9 cellular contexts compared by ENCODE assay signal in the genomic region with DNA sequence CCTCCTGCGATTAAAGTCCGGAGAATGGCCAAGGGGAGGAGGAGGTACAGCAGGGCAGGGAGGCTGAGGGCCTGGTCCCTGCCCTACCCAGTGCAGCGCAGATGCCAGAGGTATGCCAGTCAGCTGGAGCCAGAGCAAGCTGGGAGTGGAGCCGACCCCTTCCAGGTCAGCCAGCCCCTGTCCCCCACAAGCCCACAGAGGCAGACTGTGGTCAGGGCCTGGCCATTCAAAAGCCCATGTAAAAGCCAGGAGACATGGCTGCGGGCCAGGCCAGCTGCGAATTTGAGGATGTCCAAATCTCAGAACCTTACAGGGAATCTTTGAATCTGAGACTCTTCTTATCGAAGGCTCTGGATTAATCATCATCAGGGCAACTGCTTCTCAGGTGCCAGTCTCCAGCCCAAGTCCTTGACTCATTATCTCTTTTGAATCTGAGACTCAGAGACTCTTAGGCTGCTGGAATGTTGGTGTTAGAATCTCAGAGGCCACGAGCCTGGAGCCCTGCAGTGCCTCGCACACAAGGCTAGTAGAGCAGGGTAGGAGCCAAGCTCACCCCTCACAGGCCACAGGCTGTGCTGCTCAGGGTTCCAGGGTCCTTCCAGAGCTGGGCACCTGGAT. TPM values are rescaled to one million over a fixed set of nuclear protein-coding genes. Genes with fewer than 3 reads are reported as not detected.
DNase-seq lines count a peak whose midpoint lies in the region; ATAC-seq and TF ChIP-seq lines count a peak whose summit lies in the region.
"Had no signal": no experiment of that assay in that cellular context is flagged by ENCODE, and none has a peak within 500 bp of the region (broad histone marks: within the 10 kb centered on the region; RNA-seq: fewer than 3 reads in every experiment).

No MANE protein-coding gene starts in this region.

- peak overlapping the region; percentile 38 for H3K27ac ChIP-seq in endodermal cell (ENCODE audit: low read depth, low read length)
- peak overlapping the region; percentile 54 for H3K27ac ChIP-seq in vagina

- no peaks in the 10 kb centered on the region for H3K4me1 ChIP-seq in endodermal cell (ENCODE audit: control insufficient read depth, insufficient read depth, low read length)
- peaks cover 22% of the 10 kb centered on the region for H3K4me1 ChIP-seq in mononuclear cell (ENCODE audit: insufficient read depth, low read length)
- H3K4me1 ChIP-seq in vagina = peaks cover 40% of the 10 kb centered on the region

- WGBS in endodermal cell (ENCODE audit: insufficient coverage in 1 of 2, insufficient read length in 1 of 2), 2 experiments = 83 to 100% methylated on average over 1 to 7 of the region's 9 CpGs

- no peaks in the 10 kb centered on the region for H3K36me3 ChIP-seq in endodermal cell (ENCODE audit: control insufficient read depth, insufficient read depth, low read length)
- no peaks in the 10 kb centered on the region for H3K36me3 ChIP-seq in vagina

- H3K4me3 ChIP-seq in endodermal cell (ENCODE audit: low read length) (peak overlapping the region; percentile 71), mononuclear cell (ENCODE audit: low read length) (peak overlapping the region; percentile 22), vagina (peak overlapping the region; percentile 34 to 46)

- H3K9me3 Mint-ChIP-seq in endodermal cell = peaks cover 56% of the 10 kb centered on the region
- no peaks in the 10 kb centered on the region for H3K9me3 Mint-ChIP-seq in activated T-helper 2 cell treated with anti-CD3 and anti-CD28 coated beads, Interferon-gamma antibody, Interleukin-2, Interleukin-4, amounts not matched to agents 10 μg/mL and 5 μg/mL and 100 μg/mL, durations not matched to agents 14 hours and 24 hours and 36 hours
- no peaks in the 10 kb centered on the region for H3K9me3 Mint-ChIP-seq in activated T-cell treated with anti-CD3 and anti-CD28 coated beads, Interleukin-2, amount 50 U/mL, for 72 hours

- peak overlapping the region; percentile 47 for H3K9ac ChIP-seq in endodermal cell (ENCODE audit: extremely low read depth, low read length, poor library complexity, severe bottlenecking)

- peak; percentile 15 for DNase-seq in NCI-H2196 (lab: John Stamatoyannopoulos, UW; ENCODE audit: unreplicated experiment)
- no peak for DNase-seq in NCI-H2196 treated with DMSO at 0.1 percent for 48 hours (lab: John Stamatoyannopoulos, UW; ENCODE audit: unreplicated experiment)
- DNase-seq in endodermal cell = peak; percentile 65
- DNase-seq in vagina (ENCODE audit: extremely low spot score in 2 of 2) = no peak
- DNase-seq in activated T-helper 2 cell treated with anti-CD3 and anti-CD28 coated beads, Interferon-gamma antibody, Interleukin-2, Interleukin-4, amounts not matched to agents 10 μg/mL and 5 μg/mL and 100 μg/mL, durations not matched to agents 14 hours and 24 hours and 36 hours (ENCODE audit: low spot score) = no peak
- DNase-seq in activated T-cell treated with anti-CD3 and anti-CD28 coated beads, Interleukin-2, amount 50 U/mL, for 72 hours = no peak
- no peak for DNase-seq in NCI-H82 treated with DMSO at 0.1 percent for 48 hours (lab: John Stamatoyannopoulos, UW; ENCODE audit: unreplicated experiment)
- DNase-seq: stimulated activated CD4-positive, alpha-beta T cell treated with anti-CD3 and anti-CD28 coated beads, Interleukin-15, amount 100 ng/mL, for 24 hours had no signal

- intact Hi-C loops in vagina (cut with DNase I) = no loop called here
- intact Hi-C loops in activated T-helper 2 cell treated with anti-CD3 and anti-CD28 coated beads, Interferon-gamma antibody, Interleukin-2, Interleukin-4, amounts not matched to agents 10 μg/mL and 5 μg/mL and 100 μg/mL, durations not matched to agents 14 hours and 24 hours and 36 hours (cut with micrococcal nuclease) = no loop called here

- TF ChIP-seq POLR2A in vagina (IDR thresholded peaks at IDR 0.05) = no peak

- no peaks in the 10 kb centered on the region for H3K27me3 ChIP-seq in endodermal cell (ENCODE audit: control insufficient read depth, insufficient read depth, low read length, poor library complexity, severe bottlenecking)
- H3K27me3 ChIP-seq in mononuclear cell (ENCODE audit: insufficient read depth, low read length) = no peaks in the 10 kb centered on the region
- no peaks in the 10 kb centered on the region for H3K27me3 ChIP-seq in vagina

- peaks cover 7% of the 10 kb centered on the region for H3K4me1 Mint-ChIP-seq in endodermal cell
- peaks cover 3% of the 10 kb centered on the region for H3K4me1 Mint-ChIP-seq in activated T-helper 2 cell treated with anti-CD3 and anti-CD28 coated beads, Interferon-gamma antibody, Interleukin-2, Interleukin-4, amounts not matched to agents 10 μg/mL and 5 μg/mL and 100 μg/mL, durations not matched to agents 14 hours and 24 hours and 36 hours (ENCODE audit: low read depth)
- peaks cover 6% of the 10 kb centered on the region for H3K4me1 Mint-ChIP-seq in activated T-cell treated with anti-CD3 and anti-CD28 coated beads, Interleukin-2, amount 50 U/mL, for 72 hours (ENCODE audit: low read depth)

- ATAC-seq in activated T-cell treated with anti-CD3 and anti-CD28 coated beads, Interleukin-2, amount 50 U/mL, for 72 hours (replicated peaks in 1 of 2) = no peak

- H3K27ac Mint-ChIP-seq in endodermal cell = peak overlapping the region; percentile 6
- H3K27ac Mint-ChIP-seq in activated T-helper 2 cell treated with anti-CD3 and anti-CD28 coated beads, Interferon-gamma antibody, Interleukin-2, Interleukin-4, amounts not matched to agents 10 μg/mL and 5 μg/mL and 100 μg/mL, durations not matched to agents 14 hours and 24 hours and 36 hours = no peak overlapping the region
- H3K27ac Mint-ChIP-seq in activated T-cell treated with anti-CD3 and anti-CD28 coated beads, Interleukin-2, amount 50 U/mL, for 72 hours = no peak overlapping the region

- peak overlapping the region; percentile 20 for H3K4me3 Mint-ChIP-seq in endodermal cell
- H3K4me3 Mint-ChIP-seq in activated T-helper 2 cell treated with anti-CD3 and anti-CD28 coated beads, Interferon-gamma antibody, Interleukin-2, Interleukin-4, amounts not matched to agents 10 μg/mL and 5 μg/mL and 100 μg/mL, durations not matched to agents 14 hours and 24 hours and 36 hours (ENCODE audit: low read depth) = no peak overlapping the region
- no peak overlapping the region for H3K4me3 Mint-ChIP-seq in activated T-cell treated with anti-CD3 and anti-CD28 coated beads, Interleukin-2, amount 50 U/mL, for 72 hours

- no peaks in the 10 kb centered on the region for H3K27me3 Mint-ChIP-seq in endodermal cell (ENCODE audit: insufficient read depth)
- H3K27me3 Mint-ChIP-seq in activated T-helper 2 cell treated with anti-CD3 and anti-CD28 coated beads, Interferon-gamma antibody, Interleukin-2, Interleukin-4, amounts not matched to agents 10 μg/mL and 5 μg/mL and 100 μg/mL, durations not matched to agents 14 hours and 24 hours and 36 hours (ENCODE audit: low read depth) = no peaks in the 10 kb centered on the region
- H3K27me3 Mint-ChIP-seq in activated T-cell treated with anti-CD3 and anti-CD28 coated beads, Interleukin-2, amount 50 U/mL, for 72 hours (ENCODE audit: low read depth) = peaks cover 38% of the 10 kb centered on the region

- no peaks in the 10 kb centered on the region for H3K36me3 Mint-ChIP-seq in endodermal cell (ENCODE audit: low read depth)
- H3K36me3 Mint-ChIP-seq in activated T-helper 2 cell treated with anti-CD3 and anti-CD28 coated beads, Interferon-gamma antibody, Interleukin-2, Interleukin-4, amounts not matched to agents 10 μg/mL and 5 μg/mL and 100 μg/mL, durations not matched to agents 14 hours and 24 hours and 36 hours (ENCODE audit: low read depth) = no peaks in the 10 kb centered on the region
- no peaks in the 10 kb centered on the region for H3K36me3 Mint-ChIP-seq in activated T-cell treated with anti-CD3 and anti-CD28 coated beads, Interleukin-2, amount 50 U/mL, for 72 hours (ENCODE audit: insufficient read depth in 2 of 2)

- TF ChIP-seq CTCF in endodermal cell (conservative IDR thresholded peaks at IDR 0.05) (no peak), vagina (IDR thresholded peaks at IDR 0.05) (no peak)

- H3K9me3 ChIP-seq in endodermal cell (ENCODE audit: control insufficient read depth, low read length) (no peaks in the 10 kb centered on the region), mononuclear cell (ENCODE audit: low read depth, low read length) (no peaks in the 10 kb centered on the region), vagina (no peaks in the 10 kb centered on the region)

RNA-seq across cellular contexts. Expression of gene IQSEC2, which starts 0.6 kb away (rescaled TPM):
- total RNA-seq in endodermal cell (10 to 100 TPM; 14.7 to 18.2 TPM), mononuclear cell (4.4 TPM), vagina (22.8 TPM)
- 7.8 TPM for polyA plus RNA-seq in endodermal cell (2013, experiment 1 of 2)
- polyA plus RNA-seq in endodermal cell (2013, experiment 2 of 2) = 8.6 TPM
- total RNA-seq in activated T-helper 2 cell treated with anti-CD3 and anti-CD28 coated beads, Interferon-gamma antibody, Interleukin-2, Interleukin-4, amounts not matched to agents 10 μg/mL and 5 μg/mL and 100 μg/mL, durations not matched to agents 14 hours and 24 hours and 36 hours = 0.14 and 0.21 TPM in 2 replicates
- total RNA-seq in activated T-cell treated with anti-CD3 and anti-CD28 coated beads, Interleukin-2, amount 50 U/mL, for 72 hours = 1 to 10 TPM in 1 of 2 donors, under 1 TPM in 1; 0.56 to 1.3 TPM

RNA-seq across cellular contexts. Expression of gene KDM5C, which starts 55.8 kb away (rescaled TPM):
- total RNA-seq in endodermal cell (100 to 1,000 TPM in 1 of 2 donors, 10 to 100 TPM in 1; 95.9 to 101 TPM), mononuclear cell (323 TPM), vagina (123 TPM)
- 57.9 TPM for polyA plus RNA-seq in endodermal cell (2013, experiment 1 of 2)
- polyA plus RNA-seq in endodermal cell (2013, experiment 2 of 2) = 55.9 TPM
- 98.3 and 111 TPM in 2 replicates for total RNA-seq in activated T-helper 2 cell treated with anti-CD3 and anti-CD28 coated beads, Interferon-gamma antibody, Interleukin-2, Interleukin-4, amounts not matched to agents 10 μg/mL and 5 μg/mL and 100 μg/mL, durations not matched to agents 14 hours and 24 hours and 36 hours
- 100 to 1,000 TPM; 105 to 151 TPM for total RNA-seq in activated T-cell treated with anti-CD3 and anti-CD28 coated beads, Interleukin-2, amount 50 U/mL, for 72 hours

Comparison
In these comparisons a context has a peak if more than half of its experiments do, and no peak if none do; other contexts are left out.
1. DNase-seq: peak in NCI-H2196 (single experiment) and endodermal cell (single experiment); none in NCI-H2196 treated with DMSO at 0.1 percent for 48 hours (single experiment), vagina (0 of 2), activated T-helper 2 cell treated with anti-CD3 and anti-CD28 coated beads, Interferon-gamma antibody, Interleukin-2, Interleukin-4, amounts not matched to agents 10 μg/mL and 5 μg/mL and 100 μg/mL, durations not matched to agents 14 hours and 24 hours and 36 hours (single experiment), activated T-cell treated with anti-CD3 and anti-CD28 coated beads, Interleukin-2, amount 50 U/mL, for 72 hours (0 of 2) and NCI-H82 treated with DMSO at 0.1 percent for 48 hours (single experiment).
2. Peak in every context shown above with its lines, with median percentiles within 50 percentile points of each other: H3K4me3 ChIP-seq.